ENCODE assay signal across 11 cellular contexts in the genomic region with DNA sequence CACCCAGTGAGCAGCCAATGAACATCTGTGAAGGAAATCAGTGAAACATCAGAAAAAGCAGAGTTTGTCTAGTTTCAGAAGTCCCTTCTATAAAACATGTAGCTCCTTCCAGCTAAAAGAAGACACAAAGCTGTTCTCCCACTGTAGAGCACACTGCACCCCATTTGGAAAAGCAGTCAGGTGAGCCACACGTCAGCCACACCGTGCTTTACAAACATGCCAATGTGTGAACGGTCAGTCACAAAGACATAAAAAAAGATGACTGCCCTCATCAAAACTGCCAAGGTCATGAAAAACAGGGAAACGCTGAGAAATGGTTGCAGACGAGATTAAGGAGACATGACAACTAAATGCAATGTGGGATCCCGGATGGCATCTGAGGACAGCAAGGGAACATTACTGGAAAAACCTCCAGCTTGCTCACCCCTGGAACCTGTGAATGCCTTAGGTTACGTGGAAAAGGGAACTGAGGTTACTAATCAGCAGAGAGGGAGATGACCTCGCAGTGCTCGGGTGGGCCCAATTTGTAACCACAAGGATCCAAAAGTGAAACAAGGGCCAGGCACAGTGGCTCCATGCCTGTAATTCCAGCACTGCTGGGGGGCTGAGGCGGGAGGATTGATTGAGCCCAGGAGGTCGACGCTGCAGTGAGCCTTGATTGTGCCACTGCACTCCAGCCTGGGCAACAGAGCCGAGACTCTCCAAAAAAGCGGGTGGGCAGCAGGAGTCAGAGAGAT. TPM values are rescaled to one million over a fixed set of nuclear protein-coding genes. Genes with fewer than 3 reads are reported as not detected.
DNase-seq lines count a peak whose midpoint lies in the region; ATAC-seq and TF ChIP-seq lines count a peak whose summit lies in the region.
"Had no signal": no experiment of that assay in that cellular context is flagged by ENCODE, and none has a peak within 500 bp of the region (broad histone marks: within the 10 kb centered on the region; RNA-seq: fewer than 3 reads in every experiment).

No MANE protein-coding gene starts in this region.

- H3K4me3 ChIP-seq in heart right ventricle (no peak overlapping the region), mucosa of descending colon (no peak overlapping the region)

- no peak for TF ChIP-seq CTCF in heart right ventricle (IDR thresholded peaks at IDR 0.05)
- TF ChIP-seq CTCF in mucosa of descending colon (IDR thresholded peaks at IDR 0.05) = no peak

- H3K4me3 Mint-ChIP-seq in activated naive CD8-positive, alpha-beta T cell treated with anti-CD3 and anti-CD28 coated beads, Interleukin-2, amount 50 U/mL, for 24 hours = peak overlapping the region; percentile 53

- intact Hi-C loops in left ventricle myocardium superior (cut with micrococcal nuclease) (loop anchor here (10.0 kb wide), 1 partner anchor 137 kb away; no protein-coding TSS in a partner anchor), heart right ventricle (cut with DNase I) (loop anchor here in 5 of 10 donors (5.0 to 10.0 kb wide), 4 partner anchors 40 to 147 kb away; no protein-coding TSS in a partner anchor), mucosa of descending colon (cut with DNase I, micrococcal nuclease) (no loop called here)

- H3K36me3 Mint-ChIP-seq in activated naive CD8-positive, alpha-beta T cell treated with anti-CD3 and anti-CD28 coated beads, Interleukin-2, amount 50 U/mL, for 24 hours (ENCODE audit: low read depth) = peaks cover 45% of the 10 kb centered on the region

- H3K9me3 ChIP-seq in heart right ventricle (no peaks in the 10 kb centered on the region), mucosa of descending colon (no peaks in the 10 kb centered on the region)

- H3K27ac ChIP-seq in heart right ventricle = peak overlapping the region in 1 of 10 donors; percentile 3

- peak overlapping the region; percentile 47 for H3K27ac Mint-ChIP-seq in activated naive CD8-positive, alpha-beta T cell treated with anti-CD3 and anti-CD28 coated beads, Interleukin-2, amount 50 U/mL, for 24 hours

- H3K27me3 ChIP-seq in heart right ventricle = no peaks in the 10 kb centered on the region

- DNase-seq in left ventricle myocardium superior (no peak), heart right ventricle (no peak), mucosa of descending colon (peak in 2 of 3 donors; percentile 54 to 61), pons (ENCODE audit: low spot score) (no peak), Ammon's horn (ENCODE audit: low spot score) (no peak), dermis blood vessel endothelial cell (no peak), activated gamma-delta T cell treated with Interleukin-2 at 50 U/mL for 16 hours (no peak)
- no peak for DNase-seq in activated naive CD8-positive, alpha-beta T cell treated with anti-CD3 and anti-CD28 coated beads, Interleukin-2, amount 50 U/mL, for 24 hours
- DNase-seq: COR-L47; SIG-M5; stimulated activated CD4-positive, alpha-beta T cell treated with anti-CD3 and anti-CD28 coated beads, Interleukin-12 subunit alpha, Interleukin-12 subunit beta, amount 100 ng/mL, for 4 hours had no signal

- peaks cover 24 to 98% (median 80%) of the 10 kb centered on the region in 9 donors for H3K4me1 ChIP-seq in heart right ventricle
- peaks cover 62% of the 10 kb centered on the region for H3K4me1 ChIP-seq in mucosa of descending colon (ENCODE audit: low read depth)

- ATAC-seq in left ventricle myocardium superior (peak; percentile 31), heart right ventricle (no peak), mucosa of descending colon (peak; percentile 74)
- ATAC-seq in activated naive CD8-positive, alpha-beta T cell treated with anti-CD3 and anti-CD28 coated beads, Interleukin-2, amount 50 U/mL, for 24 hours = no peak

- no peaks in the 10 kb centered on the region for H3K9me3 Mint-ChIP-seq in activated naive CD8-positive, alpha-beta T cell treated with anti-CD3 and anti-CD28 coated beads, Interleukin-2, amount 50 U/mL, for 24 hours

- peaks cover 0 to 1% (median 0%) of the 10 kb centered on the region in 9 donors for H3K36me3 ChIP-seq in heart right ventricle
- H3K36me3 ChIP-seq in mucosa of descending colon (ENCODE audit: low read depth) = no peaks in the 10 kb centered on the region

- WGBS in heart right ventricle, 2 donors = 53 to 55% methylated on average over 14 of the region's 14 CpGs

- H3K4me1 Mint-ChIP-seq in activated naive CD8-positive, alpha-beta T cell treated with anti-CD3 and anti-CD28 coated beads, Interleukin-2, amount 50 U/mL, for 24 hours = peaks cover 92% of the 10 kb centered on the region

- H3K27me3 Mint-ChIP-seq in activated naive CD8-positive, alpha-beta T cell treated with anti-CD3 and anti-CD28 coated beads, Interleukin-2, amount 50 U/mL, for 24 hours = no peaks in the 10 kb centered on the region

RNA-seq across cellular contexts. Expression of a gene that starts 8.1 kb away (rescaled TPM):
- total RNA-seq in left ventricle myocardium superior (75.2 TPM), heart right ventricle (10 to 100 TPM; 55.9 to 93.6 (median 67.4) TPM), mucosa of descending colon (100 to 1,000 TPM; 125 to 127 (median 127) TPM), dermis blood vessel endothelial cell (55.5 and 72.0 TPM in 2 replicates)
- polyA plus RNA-seq in heart right ventricle = 10 to 100 TPM; 47.7 to 65.5 TPM

RNA-seq across cellular contexts. Expression of a gene that starts 25.9 kb away (rescaled TPM):
- total RNA-seq in left ventricle myocardium superior = 108 TPM
- total RNA-seq in heart right ventricle = 100 to 1,000 TPM in 5 of 10 donors, 10 to 100 TPM in 5; 85.4 to 145 (median 101) TPM
- 100 to 1,000 TPM in 1 of 2 donors, 10 to 100 TPM in 1; 69.8 to 116 TPM for polyA plus RNA-seq in heart right ventricle
- 100 to 1,000 TPM; 112 to 137 (median 121) TPM for total RNA-seq in mucosa of descending colon
- 145 and 170 TPM in 2 replicates for total RNA-seq in dermis blood vessel endothelial cell

Comparison
In these comparisons a context has a peak if more than half of its experiments do, and no peak if none do; other contexts are left out.
1. ATAC-seq: peak in left ventricle myocardium superior (single experiment) and mucosa of descending colon (single experiment); none in heart right ventricle (0 of 8) and activated naive CD8-positive, alpha-beta T cell treated with anti-CD3 and anti-CD28 coated beads, Interleukin-2, amount 50 U/mL, for 24 hours (single experiment).
2. DNase-seq: peak in mucosa of descending colon (2 of 3); none in left ventricle myocardium superior (single experiment), heart right ventricle (0 of 2), activated naive CD8-positive, alpha-beta T cell treated with anti-CD3 and anti-CD28 coated beads, Interleukin-2, amount 50 U/mL, for 24 hours (single experiment), pons (single experiment), Ammon's horn (single experiment), dermis blood vessel endothelial cell (single experiment) and activated gamma-delta T cell treated with Interleukin-2 at 50 U/mL for 16 hours (single experiment).